In the genomic region with DNA sequence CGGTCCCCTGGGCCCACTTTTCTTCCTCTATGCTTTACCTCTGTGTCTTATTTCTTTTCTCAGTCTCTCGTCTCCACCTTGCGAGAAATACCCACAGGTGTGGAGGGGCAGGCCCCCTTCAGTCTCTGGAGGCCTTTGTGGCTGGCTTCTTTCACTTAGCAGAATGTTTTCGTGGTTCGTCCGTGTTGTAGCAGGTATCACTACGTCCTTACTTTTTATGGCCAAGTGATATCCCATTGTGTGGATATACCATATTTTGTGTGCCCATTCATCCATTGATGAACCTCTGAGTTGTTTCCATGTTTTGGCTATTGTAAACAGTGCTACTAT, we compare ENCODE assay signal across 1 cellular context.
TF ChIP-seq lines count a peak whose summit lies in the region.

No MANE protein-coding gene starts in this region.

TF ChIP-seq in HepG2, 621 proteins besides CTCF, POLR2A, EP300 and RAD21 (continued from another document):
- TF ChIP-seq, protein P1, sequence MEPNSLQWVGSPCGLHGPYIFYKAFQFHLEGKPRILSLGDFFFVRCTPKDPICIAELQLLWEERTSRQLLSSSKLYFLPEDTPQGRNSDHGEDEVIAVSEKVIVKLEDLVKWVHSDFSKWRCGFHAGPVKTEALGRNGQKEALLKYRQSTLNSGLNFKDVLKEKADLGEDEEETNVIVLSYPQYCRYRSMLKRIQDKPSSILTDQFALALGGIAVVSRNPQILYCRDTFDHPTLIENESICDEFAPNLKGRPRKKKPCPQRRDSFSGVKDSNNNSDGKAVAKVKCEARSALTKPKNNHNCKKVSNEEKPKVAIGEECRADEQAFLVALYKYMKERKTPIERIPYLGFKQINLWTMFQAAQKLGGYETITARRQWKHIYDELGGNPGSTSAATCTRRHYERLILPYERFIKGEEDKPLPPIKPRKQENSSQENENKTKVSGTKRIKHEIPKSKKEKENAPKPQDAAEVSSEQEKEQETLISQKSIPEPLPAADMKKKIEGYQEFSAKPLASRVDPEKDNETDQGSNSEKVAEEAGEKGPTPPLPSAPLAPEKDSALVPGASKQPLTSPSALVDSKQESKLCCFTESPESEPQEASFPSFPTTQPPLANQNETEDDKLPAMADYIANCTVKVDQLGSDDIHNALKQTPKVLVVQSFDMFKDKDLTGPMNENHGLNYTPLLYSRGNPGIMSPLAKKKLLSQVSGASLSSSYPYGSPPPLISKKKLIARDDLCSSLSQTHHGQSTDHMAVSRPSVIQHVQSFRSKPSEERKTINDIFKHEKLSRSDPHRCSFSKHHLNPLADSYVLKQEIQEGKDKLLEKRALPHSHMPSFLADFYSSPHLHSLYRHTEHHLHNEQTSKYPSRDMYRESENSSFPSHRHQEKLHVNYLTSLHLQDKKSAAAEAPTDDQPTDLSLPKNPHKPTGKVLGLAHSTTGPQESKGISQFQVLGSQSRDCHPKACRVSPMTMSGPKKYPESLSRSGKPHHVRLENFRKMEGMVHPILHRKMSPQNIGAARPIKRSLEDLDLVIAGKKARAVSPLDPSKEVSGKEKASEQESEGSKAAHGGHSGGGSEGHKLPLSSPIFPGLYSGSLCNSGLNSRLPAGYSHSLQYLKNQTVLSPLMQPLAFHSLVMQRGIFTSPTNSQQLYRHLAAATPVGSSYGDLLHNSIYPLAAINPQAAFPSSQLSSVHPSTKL (CRISPR knock-in tag; IDR thresholded peaks at IDR 0.05), result no peak
- TF ChIP-seq ELF3 (CRISPR knock-in tag; IDR thresholded peaks at IDR 0.05) (0 out of 2 replicates have a peak, but pooled peaks have one; percentile 1), NFE2L2 (IDR thresholded peaks at IDR 0.05; ENCODE audit: low read length) (no peak), MAFK (conservative IDR thresholded peaks at IDR 0.05 in 1 of 2, IDR thresholded peaks at IDR 0.05 in 1 of 2; ENCODE audit: low read length in 2 of 2) (no peak), ZNF672 (CRISPR knock-in tag; IDR thresholded peaks at IDR 0.05) (no peak), ZNF510 (CRISPR knock-in tag; IDR thresholded peaks at IDR 0.05; ENCODE audit: low read depth) (0 out of 2 replicates have a peak, but pooled peaks have one; percentile 20), HES4 (CRISPR knock-in tag; IDR thresholded peaks at IDR 0.05; ENCODE audit: borderline replicate concordance) (no peak), SNRNP70 (IDR thresholded peaks at IDR 0.05; ENCODE audit: low read depth, low read length) (no peak), ZNF749 (CRISPR knock-in tag; IDR thresholded peaks at IDR 0.05; ENCODE audit: borderline replicate concordance) (0 out of 2 replicates have a peak, but pooled peaks have one; percentile 19), ZNF564 (CRISPR knock-in tag; IDR thresholded peaks at IDR 0.05) (no peak), PLRG1 (conservative IDR thresholded peaks at IDR 0.05) (no peak), CBX1 (IDR thresholded peaks at IDR 0.05; ENCODE audit: low read depth) (peak; percentile 36), ZNF598 (CRISPR knock-in tag; IDR thresholded peaks at IDR 0.05; ENCODE audit: borderline replicate concordance) (no peak), ZNF607 (CRISPR knock-in tag; IDR thresholded peaks at IDR 0.05; ENCODE audit: borderline replicate concordance) (no peak), ZNF547 (CRISPR knock-in tag; IDR thresholded peaks at IDR 0.05) (no peak), ZNF205 (CRISPR knock-in tag; IDR thresholded peaks at IDR 0.05) (peak; percentile 26; the same call in 1 of the 2 replicates), ZNF816 (CRISPR knock-in tag; IDR thresholded peaks at IDR 0.05; ENCODE audit: borderline replicate concordance) (no peak), TBX2 (CRISPR knock-in tag; IDR thresholded peaks at IDR 0.05; ENCODE audit: borderline replicate concordance) (no peak)
- TF ChIP-seq, protein P2, sequence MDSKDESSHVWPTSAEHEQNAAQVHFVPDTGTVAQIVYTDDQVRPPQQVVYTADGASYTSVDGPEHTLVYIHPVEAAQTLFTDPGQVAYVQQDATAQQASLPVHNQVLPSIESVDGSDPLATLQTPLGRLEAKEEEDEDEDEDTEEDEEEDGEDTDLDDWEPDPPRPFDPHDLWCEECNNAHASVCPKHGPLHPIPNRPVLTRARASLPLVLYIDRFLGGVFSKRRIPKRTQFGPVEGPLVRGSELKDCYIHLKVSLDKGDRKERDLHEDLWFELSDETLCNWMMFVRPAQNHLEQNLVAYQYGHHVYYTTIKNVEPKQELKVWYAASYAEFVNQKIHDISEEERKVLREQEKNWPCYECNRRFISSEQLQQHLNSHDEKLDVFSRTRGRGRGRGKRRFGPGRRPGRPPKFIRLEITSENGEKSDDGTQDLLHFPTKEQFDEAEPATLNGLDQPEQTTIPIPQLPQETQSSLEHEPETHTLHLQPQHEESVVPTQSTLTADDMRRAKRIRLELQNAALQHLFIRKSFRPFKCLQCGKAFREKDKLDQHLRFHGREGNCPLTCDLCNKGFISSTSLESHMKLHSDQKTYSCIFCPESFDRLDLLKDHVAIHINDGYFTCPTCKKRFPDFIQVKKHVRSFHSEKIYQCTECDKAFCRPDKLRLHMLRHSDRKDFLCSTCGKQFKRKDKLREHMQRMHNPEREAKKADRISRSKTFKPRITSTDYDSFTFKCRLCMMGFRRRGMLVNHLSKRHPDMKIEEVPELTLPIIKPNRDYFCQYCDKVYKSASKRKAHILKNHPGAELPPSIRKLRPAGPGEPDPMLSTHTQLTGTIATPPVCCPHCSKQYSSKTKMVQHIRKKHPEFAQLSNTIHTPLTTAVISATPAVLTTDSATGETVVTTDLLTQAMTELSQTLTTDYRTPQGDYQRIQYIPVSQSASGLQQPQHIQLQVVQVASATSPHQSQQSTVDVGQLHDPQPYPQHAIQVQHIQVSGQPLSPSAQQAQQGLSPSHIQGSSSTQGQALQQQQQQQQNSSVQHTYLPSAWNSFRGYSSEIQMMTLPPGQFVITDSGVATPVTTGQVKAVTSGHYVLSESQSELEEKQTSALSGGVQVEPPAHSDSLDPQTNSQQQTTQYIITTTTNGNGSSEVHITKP (CRISPR knock-in tag; IDR thresholded peaks at IDR 0.05; ENCODE audit: low read depth), result no peak
- TF ChIP-seq, protein P3, sequence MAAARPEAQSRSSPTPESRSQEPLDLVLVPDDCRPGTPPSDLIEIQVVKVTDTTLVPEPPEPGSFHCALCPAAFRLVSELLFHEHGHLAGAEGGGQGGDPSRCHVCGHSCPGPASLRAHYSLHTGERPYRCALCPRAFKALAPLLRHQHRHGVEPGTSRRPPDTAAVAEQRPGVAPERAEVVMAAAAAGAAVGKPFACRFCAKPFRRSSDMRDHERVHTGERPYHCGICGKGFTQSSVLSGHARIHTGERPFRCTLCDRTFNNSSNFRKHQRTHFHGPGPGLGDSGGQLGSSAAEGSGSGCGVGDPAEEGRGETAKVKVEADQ (CRISPR knock-in tag; IDR thresholded peaks at IDR 0.05; ENCODE audit: borderline replicate concordance), result no peak
- TF ChIP-seq, protein P4, sequence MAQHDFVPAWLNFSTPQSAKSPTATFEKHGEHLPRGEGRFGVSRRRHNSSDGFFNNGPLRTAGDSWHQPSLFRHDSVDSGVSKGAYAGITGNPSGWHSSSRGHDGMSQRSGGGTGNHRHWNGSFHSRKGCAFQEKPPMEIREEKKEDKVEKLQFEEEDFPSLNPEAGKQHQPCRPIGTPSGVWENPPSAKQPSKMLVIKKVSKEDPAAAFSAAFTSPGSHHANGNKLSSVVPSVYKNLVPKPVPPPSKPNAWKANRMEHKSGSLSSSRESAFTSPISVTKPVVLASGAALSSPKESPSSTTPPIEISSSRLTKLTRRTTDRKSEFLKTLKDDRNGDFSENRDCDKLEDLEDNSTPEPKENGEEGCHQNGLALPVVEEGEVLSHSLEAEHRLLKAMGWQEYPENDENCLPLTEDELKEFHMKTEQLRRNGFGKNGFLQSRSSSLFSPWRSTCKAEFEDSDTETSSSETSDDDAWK (CRISPR knock-in tag; IDR thresholded peaks at IDR 0.05), result no peak
- TF ChIP-seq, protein P5, sequence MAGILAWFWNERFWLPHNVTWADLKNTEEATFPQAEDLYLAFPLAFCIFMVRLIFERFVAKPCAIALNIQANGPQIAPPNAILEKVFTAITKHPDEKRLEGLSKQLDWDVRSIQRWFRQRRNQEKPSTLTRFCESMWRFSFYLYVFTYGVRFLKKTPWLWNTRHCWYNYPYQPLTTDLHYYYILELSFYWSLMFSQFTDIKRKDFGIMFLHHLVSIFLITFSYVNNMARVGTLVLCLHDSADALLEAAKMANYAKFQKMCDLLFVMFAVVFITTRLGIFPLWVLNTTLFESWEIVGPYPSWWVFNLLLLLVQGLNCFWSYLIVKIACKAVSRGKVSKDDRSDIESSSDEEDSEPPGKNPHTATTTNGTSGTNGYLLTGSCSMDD (CRISPR knock-in tag; IDR thresholded peaks at IDR 0.05), result no peak
- TF ChIP-seq, protein P6, sequence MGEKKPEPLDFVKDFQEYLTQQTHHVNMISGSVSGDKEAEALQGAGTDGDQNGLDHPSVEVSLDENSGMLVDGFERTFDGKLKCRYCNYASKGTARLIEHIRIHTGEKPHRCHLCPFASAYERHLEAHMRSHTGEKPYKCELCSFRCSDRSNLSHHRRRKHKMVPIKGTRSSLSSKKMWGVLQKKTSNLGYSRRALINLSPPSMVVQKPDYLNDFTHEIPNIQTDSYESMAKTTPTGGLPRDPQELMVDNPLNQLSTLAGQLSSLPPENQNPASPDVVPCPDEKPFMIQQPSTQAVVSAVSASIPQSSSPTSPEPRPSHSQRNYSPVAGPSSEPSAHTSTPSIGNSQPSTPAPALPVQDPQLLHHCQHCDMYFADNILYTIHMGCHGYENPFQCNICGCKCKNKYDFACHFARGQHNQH (CRISPR knock-in tag; IDR thresholded peaks at IDR 0.05), result no peak
